ENCODE assay signal across 24 cellular contexts in genomic region chr4:26524001-26524400, GRCh38. TPM values are rescaled to one million over a fixed set of nuclear protein-coding genes. Genes with fewer than 3 reads are reported as not detected.
"Had no signal": no experiment of that assay in that cellular context is flagged by ENCODE, and none has a peak within 500 bp of the region (broad histone marks: within the 10 kb centered on the region; RNA-seq: fewer than 3 reads in every experiment).

No MANE protein-coding gene starts in this region.

- H3K36me3 ChIP-seq: esophagus squamous epithelium, stomach, thoracic aorta, transverse colon had no signal

- DNase-seq: effector memory CD8-positive, alpha-beta T cell; esophagus squamous epithelium; foreskin keratinocyte; kidney; left cardiac atrium; left ventricle myocardium superior; mesenchymal stem cell; midbrain; naive B cell; nephron progenitor cell; psoas muscle; retina; stimulated activated CD4-positive, alpha-beta T cell treated with anti-CD3 and anti-CD28 coated beads, Interleukin-12 subunit alpha, Interleukin-12 subunit beta, amount 100 ng/mL, for 4 hours; stimulated activated naive CD4-positive, alpha-beta T cell; stomach; substantia nigra; transverse colon had no signal

- H2AFZ ChIP-seq: hepatocyte had no signal

- H3K9me3 ChIP-seq: esophagus squamous epithelium, psoas muscle, stomach, thoracic aorta, transverse colon had no signal

- H3K79me2 ChIP-seq: hepatocyte had no signal

- H3K4me2 ChIP-seq: hepatocyte had no signal

- H3K27me3 ChIP-seq: foreskin keratinocyte, hepatocyte, stomach, transverse colon had no signal

- H3K4me1 ChIP-seq: psoas muscle, stomach, transverse colon had no signal

- H3K4me3 ChIP-seq: esophagus squamous epithelium, hepatocyte, lung, psoas muscle, skin epidermis, stomach, thoracic aorta, transverse colon had no signal

- H3K27ac ChIP-seq: epithelial cell of prostate, esophagus squamous epithelium, foreskin keratinocyte, hepatocyte, psoas muscle, stomach, thoracic aorta, transverse colon had no signal

RNA-seq across cellular contexts. Expression of gene CCKAR, which starts 33.7 kb away (rescaled TPM):
- total RNA-seq: esophagus squamous epithelium, foreskin keratinocyte, kidney, left cardiac atrium, left ventricle myocardium superior, omental fat pad, psoas muscle, sciatic nerve had no signal
